In the genomic region with DNA sequence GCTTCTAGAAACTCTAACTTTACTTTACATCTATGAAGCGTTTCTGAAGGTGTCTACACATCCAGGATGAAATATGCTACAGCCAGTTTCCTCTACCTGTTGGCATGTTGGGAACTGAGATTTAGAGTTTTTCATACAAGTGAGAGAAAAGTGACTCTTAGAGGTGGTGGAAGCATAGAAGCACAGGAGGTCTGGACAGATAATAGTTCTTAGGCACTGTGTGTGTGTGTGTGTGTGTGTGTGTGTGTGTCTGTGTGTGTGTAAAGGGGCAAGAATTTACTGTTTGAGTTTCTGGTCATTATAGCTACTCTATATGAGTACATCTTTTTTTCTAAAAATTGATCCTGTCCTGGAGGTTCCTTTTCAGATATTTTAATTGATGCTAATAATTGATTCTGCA, we compare ENCODE assay signal across 15 cellular contexts.
DNase-seq lines count a peak whose midpoint lies in the region; ATAC-seq, FAIRE-seq and TF ChIP-seq lines count a peak whose summit lies in the region.
"Had no signal": no experiment of that assay in that cellular context is flagged by ENCODE, and none has a peak within 500 bp of the region (broad histone marks: within the 10 kb centered on the region; RNA-seq: fewer than 3 reads in every experiment).

No MANE protein-coding gene starts in this region.

- no peaks in the 10 kb centered on the region for H3K4me1 Mint-ChIP-seq in natural killer cell
- H3K4me1 Mint-ChIP-seq: B cell had no signal

- H3K79me2 ChIP-seq in GM23248 (ENCODE audit: insufficient read depth) (no peaks in the 10 kb centered on the region), K562 (ENCODE audit: control insufficient read depth, insufficient read depth, low read length) (peaks cover under 1% of the 10 kb centered on the region; the same call in 2 of the 3 replicates)

- TF ChIP-seq POLR2A in K562 (conservative IDR thresholded peaks at IDR 0.05) (no peak), testis (IDR thresholded peaks at IDR 0.05) (no peak)

- CTCF ChIA-PET in K562 (lab: Yijun Ruan, JAX; ENCODE audit: low intra/inter-chr PET ratio) = interaction anchor here (0.6 kb wide), 1 partner anchor 559 kb away, joined by 3 read pairs; no protein-coding TSS in a partner anchor

- FAIRE-seq in K562 (lab: Jason Lieb, UNC) = no peak
- FAIRE-seq: GM12891 had no signal

- no TSS peak for BruUV-seq in K562 (replicated peaks; lab: Mats Ljungman, UMichigan)

- TF ChIP-seq RAD21 in K562 (CRISPR knock-in tag; conservative IDR thresholded peaks at IDR 0.05 in 1 of 2, IDR thresholded peaks at IDR 0.05 in 1 of 2) = no peak

- no peaks in the 10 kb centered on the region for H3K36me3 ChIP-seq in GM23248 (ENCODE audit: low read depth)
- no peaks in the 10 kb centered on the region for H3K36me3 ChIP-seq in K562 (ENCODE audit: control insufficient read depth, insufficient read depth, low read length)
- H3K36me3 ChIP-seq in MG63 = no peaks in the 10 kb centered on the region
- H3K36me3 ChIP-seq in testis (ENCODE audit: low read depth, missing control alignments) = no peaks in the 10 kb centered on the region

- H3K9ac ChIP-seq in GM23248 = no peak overlapping the region
- no peak overlapping the region for H3K9ac ChIP-seq in K562 (ENCODE audit: insufficient read depth in 1 of 2, low read depth in 2 of 2, low read length in 2 of 2)

- H3K4me3 Mint-ChIP-seq in natural killer cell = peak overlapping the region; percentile 45
- H3K4me3 Mint-ChIP-seq: B cell; CD4-positive, alpha-beta T cell; H9 had no signal

- POLR2A ChIA-PET in K562 (lab: Yijun Ruan, JAX) = no interaction called here

- H3K36me3 Mint-ChIP-seq in natural killer cell = no peaks in the 10 kb centered on the region

- H3K9me3 ChIP-seq in GM23248 (ENCODE audit: low read depth) (no peaks in the 10 kb centered on the region), K562 (replicated peaks; ENCODE audit: control insufficient read depth, insufficient read depth, low read depth, low read length) (no peaks in the 10 kb centered on the region), MG63 (no peaks in the 10 kb centered on the region), testis (no peaks in the 10 kb centered on the region)

- no peaks in the 10 kb centered on the region for H3F3A ChIP-seq in GM23248 (ENCODE audit: insufficient read depth)

- H3K27ac ChIP-seq in GM23248 (no peak overlapping the region), K562 (ENCODE audit: extremely low read depth, low read depth, low read length) (no peak overlapping the region), testis (no peak overlapping the region)

- TF ChIP-seq CTCF in K562 (IDR thresholded peaks at IDR 0.05 in 2 of 3, conservative IDR thresholded peaks at IDR 0.05 in 1 of 3; ENCODE audit: insufficient read depth in 2 of 3, low read depth in 1 of 3, low read length in 3 of 3) = no peak
- TF ChIP-seq CTCF in natural killer cell (IDR thresholded peaks at IDR 0.05) = no peak
- no peak for TF ChIP-seq CTCF in retinal pigment epithelial cell (conservative IDR thresholded peaks at IDR 0.05; ENCODE audit: low read depth, low read length)
- TF ChIP-seq CTCF in testis (IDR thresholded peaks at IDR 0.05) = no peak

- in situ Hi-C loops in GM23248 (cut with MboI) (no loop called here), K562 (cut with MboI) (no loop called here)

- peaks cover 0 to 1% of the 10 kb centered on the region in 2 donors for H3K9me3 Mint-ChIP-seq in natural killer cell

- no peak overlapping the region for H3K27ac Mint-ChIP-seq in natural killer cell
- H3K27ac Mint-ChIP-seq: B cell; CD4-positive, alpha-beta T cell; H9 had no signal

- H4K20me1 ChIP-seq in GM23248 (ENCODE audit: insufficient read depth) (no peaks in the 10 kb centered on the region), K562 (replicated peaks; ENCODE audit: control insufficient read depth, insufficient read depth, low read length) (no peaks in the 10 kb centered on the region)

- H3K27me3 ChIP-seq in GM23248 (replicated peaks; ENCODE audit: insufficient read depth) (no peaks in the 10 kb centered on the region), K562 (ENCODE audit: control insufficient read depth in 2 of 2, insufficient read depth in 2 of 2, low read length in 2 of 2) (no peaks in the 10 kb centered on the region), MG63 (no peaks in the 10 kb centered on the region), testis (no peaks in the 10 kb centered on the region)

- H3K4me1 ChIP-seq in GM23248 (ENCODE audit: insufficient read depth) = no peaks in the 10 kb centered on the region
- H3K4me1 ChIP-seq in K562 (replicated peaks in 1 of 2; ENCODE audit: control insufficient read depth in 2 of 2, insufficient read depth in 2 of 2, low read length in 2 of 2) = no peaks in the 10 kb centered on the region; a peak in 1 of 5 replicates
- H3K4me1 ChIP-seq in testis = no peaks in the 10 kb centered on the region

- intact Hi-C loops in K562 (cut with micrococcal nuclease) = no loop called here
- intact Hi-C loops in natural killer cell (cut with micrococcal nuclease) = no loop called here
- intact Hi-C loops in testis (cut with DNase I; ENCODE audit: low total_unique reads) = no loop called here

- no peak for TF ChIP-seq EP300 in K562 (IDR thresholded peaks at IDR 0.05; ENCODE audit: low read length)

- H2AFZ ChIP-seq in GM23248 (peak overlapping the region; percentile 89), K562 (ENCODE audit: low read depth, low read length) (0 out of 2 replicates have a peak overlapping the region, but pooled peaks have one; percentile 6)

- DNase-seq in GM23248 (no peak), K562 (ENCODE audit: extremely low read depth in 1 of 4, low spot score in 3 of 4) (no peak), natural killer cell (no peak), retinal pigment epithelial cell (ENCODE audit: low read depth) (no peak), MG63 (no peak), testis (no peak)
- DNase-seq: C1 segment of cervical spinal cord; CD4-positive, alpha-beta T cell; DMS79 treated with DMSO at 0.1 percent for 48 hours; EL; GOT3; H9 had no signal

- no peaks in the 10 kb centered on the region for H3K9me2 ChIP-seq in GM23248 (ENCODE audit: insufficient read depth)

- H3K9me1 ChIP-seq in K562 (ENCODE audit: control insufficient read depth, insufficient read depth, low read length) = no peaks in the 10 kb centered on the region

- H3K4me2 ChIP-seq in GM23248 (ENCODE audit: unreplicated experiment) (peak overlapping the region; percentile 77), K562 (ENCODE audit: insufficient read depth, low read length) (no peak overlapping the region)

- H3K27me3 Mint-ChIP-seq in natural killer cell (ENCODE audit: low read depth in 2 of 2) = no peaks in the 10 kb centered on the region
- H3K27me3 Mint-ChIP-seq: B cell; CD4-positive, alpha-beta T cell had no signal

- ATAC-seq in K562 (peak; percentile 6; the same call in 1 of the 3 replicates), natural killer cell (no peak), HG02623 (IDR thresholded peaks at IDR 0.05; ENCODE audit: unreplicated experiment) (no peak)

- H3K4me3 ChIP-seq in GM23248 = no peak overlapping the region; the same call in 1 of the 2 replicates
- H3K4me3 ChIP-seq in K562 = no peak overlapping the region
- H3K4me3 ChIP-seq in retinal pigment epithelial cell (ENCODE audit: low read length) = peak overlapping the region; percentile 54
- no peak overlapping the region for H3K4me3 ChIP-seq in MG63
- H3K4me3 ChIP-seq in testis = no peak overlapping the region

- 38 to 59% methylated on average over 1 of the region's 1 CpG for WGBS in GM23248 (ENCODE audit: low coverage in 1 of 2, low lambda C conversion rate in 2 of 2, missing lambda C conversion rate in 2 of 2), 2 experiments
- WGBS in K562 (ENCODE audit: insufficient coverage, low coverage, missing lambda C conversion rate) = 62% methylated on average over 1 of the region's 1 CpG
- WGBS in testis, 2 donors = 38 to 81% methylated on average over 1 of the region's 1 CpG

TF ChIP-seq in K562, 482 proteins besides CTCF, POLR2A, EP300 and RAD21 (continues in another document):
- TF ChIP-seq, protein P1, sequence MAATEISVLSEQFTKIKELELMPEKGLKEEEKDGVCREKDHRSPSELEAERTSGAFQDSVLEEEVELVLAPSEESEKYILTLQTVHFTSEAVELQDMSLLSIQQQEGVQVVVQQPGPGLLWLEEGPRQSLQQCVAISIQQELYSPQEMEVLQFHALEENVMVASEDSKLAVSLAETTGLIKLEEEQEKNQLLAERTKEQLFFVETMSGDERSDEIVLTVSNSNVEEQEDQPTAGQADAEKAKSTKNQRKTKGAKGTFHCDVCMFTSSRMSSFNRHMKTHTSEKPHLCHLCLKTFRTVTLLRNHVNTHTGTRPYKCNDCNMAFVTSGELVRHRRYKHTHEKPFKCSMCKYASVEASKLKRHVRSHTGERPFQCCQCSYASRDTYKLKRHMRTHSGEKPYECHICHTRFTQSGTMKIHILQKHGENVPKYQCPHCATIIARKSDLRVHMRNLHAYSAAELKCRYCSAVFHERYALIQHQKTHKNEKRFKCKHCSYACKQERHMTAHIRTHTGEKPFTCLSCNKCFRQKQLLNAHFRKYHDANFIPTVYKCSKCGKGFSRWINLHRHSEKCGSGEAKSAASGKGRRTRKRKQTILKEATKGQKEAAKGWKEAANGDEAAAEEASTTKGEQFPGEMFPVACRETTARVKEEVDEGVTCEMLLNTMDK (IDR thresholded peaks at IDR 0.05; ENCODE audit: borderline replicate concordance, insufficient read depth, low read depth, low read length, poor library complexity, severe bottlenecking) = no peak
- TF ChIP-seq ZBTB1 (CRISPR knock-in tag; IDR thresholded peaks at IDR 0.05; ENCODE audit: borderline replicate concordance, low read depth) (no peak), ILK (tag; IDR thresholded peaks at IDR 0.05; ENCODE audit: borderline replicate concordance, low read depth) (no peak), MIER1 (IDR thresholded peaks at IDR 0.05; ENCODE audit: low read depth) (no peak), ZNF830 (CRISPR knock-in tag; IDR thresholded peaks at IDR 0.05) (no peak), BCL6 (CRISPR knock-in tag; IDR thresholded peaks at IDR 0.05) (no peak), L3MBTL2 (IDR thresholded peaks at IDR 0.05) (no peak), LCOR (CRISPR knock-in tag; IDR thresholded peaks at IDR 0.05) (no peak), RHOXF2B (CRISPR knock-in tag; conservative IDR thresholded peaks at IDR 0.05) (no peak), GATAD2B (IDR thresholded peaks at IDR 0.05; ENCODE audit: borderline replicate concordance) (no peak), MECOM (CRISPR knock-in tag; IDR thresholded peaks at IDR 0.05) (no peak), ARID1B (IDR thresholded peaks at IDR 0.05) (peak; percentile 61; the same call in 1 of the 2 replicates), RUNX1 (IDR thresholded peaks at IDR 0.05; ENCODE audit: low read depth) (no peak), NR3C1 (CRISPR knock-in tag; IDR thresholded peaks at IDR 0.05) (no peak), BACH1 (tag; IDR thresholded peaks at IDR 0.05) (no peak), CBFA2T2 (conservative IDR thresholded peaks at IDR 0.05) (0 out of 2 replicates have a peak, but pooled peaks have one; percentile 6), KDM2B (CRISPR knock-in tag; IDR thresholded peaks at IDR 0.05) (no peak), SMAD2 (IDR thresholded peaks at IDR 0.05; ENCODE audit: low read depth, low read length) (no peak)
